ENCODE assay signal across 18 cellular contexts in the genomic region with DNA sequence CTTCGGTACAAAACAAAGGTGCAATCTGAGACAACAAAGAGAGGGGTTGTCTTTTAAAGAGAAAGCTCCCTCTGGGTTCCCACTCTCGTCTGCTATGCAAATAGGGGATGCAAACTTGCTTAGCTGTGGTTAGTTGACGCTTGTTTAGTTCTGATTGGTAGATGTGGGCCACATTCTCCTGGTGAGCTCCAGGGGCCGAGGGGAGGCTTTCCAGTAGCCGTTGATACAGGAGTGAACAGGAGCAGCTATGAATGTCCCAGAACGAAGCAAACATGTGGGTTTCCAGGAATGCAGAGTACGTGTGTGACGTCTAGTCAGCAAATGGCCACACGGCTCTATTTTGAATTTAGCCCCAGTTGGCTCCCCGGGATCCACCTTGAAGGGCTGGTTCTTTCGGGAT. TPM values are rescaled to one million over a fixed set of nuclear protein-coding genes. Genes with fewer than 3 reads are reported as not detected.
DNase-seq lines count a peak whose midpoint lies in the region; ATAC-seq and TF ChIP-seq lines count a peak whose summit lies in the region.
"Had no signal": no experiment of that assay in that cellular context is flagged by ENCODE, and none has a peak within 500 bp of the region (broad histone marks: within the 10 kb centered on the region; RNA-seq: fewer than 3 reads in every experiment).

No MANE protein-coding gene starts in this region.

- no peak overlapping the region for H3K23ac ChIP-seq in trophoblast cell (ENCODE audit: low read length)

- H3K27me3 ChIP-seq in HUES48 (ENCODE audit: control insufficient read depth, insufficient read depth, low read length) (no peaks in the 10 kb centered on the region), trophoblast cell (ENCODE audit: insufficient read depth, low read length) (no peaks in the 10 kb centered on the region)
- H3K27me3 ChIP-seq in CD4-positive, alpha-beta T cell (ENCODE audit: control insufficient read depth, insufficient read depth, low read length): no peaks in the 10 kb centered on the region
- H3K27me3 ChIP-seq: testis had no signal

- ATAC-seq in CD4-positive, alpha-beta T cell (ENCODE audit: poor library complexity): no peak
- ATAC-seq: left cardiac atrium had no signal

- H3K4me2 ChIP-seq in trophoblast cell (ENCODE audit: low read length): peak overlapping the region; percentile 23
- H3K4me2 ChIP-seq: PC-9 had no signal

- H3K4me1 Mint-ChIP-seq in CD4-positive, alpha-beta T cell (ENCODE audit: low read depth): peaks cover 8% of the 10 kb centered on the region

- DNase-seq in SHP77 treated with DMSO at 0.1 percent for 48 hours (lab: John Stamatoyannopoulos, UW) (peak; percentile 62), fibroblast of villous mesenchyme (ENCODE audit: low read depth) (peak; percentile 3), trophoblast cell (peak in 1 of 2 donors; percentile 44), T1000 (lab: John Stamatoyannopoulos, UW) (no peak), cardiac septum (ENCODE audit: low spot score) (no peak), amygdala (lab: John Stamatoyannopoulos, UW) (no peak)
- no peak for DNase-seq in CD4-positive, alpha-beta T cell
- DNase-seq: activated CD4-positive, alpha-beta T cell treated with anti-CD3 and anti-CD28 coated beads, Interleukin-2, amount 50 U/mL, for 48 hours; activated naive CD4-positive, alpha-beta T cell treated with anti-CD3 and anti-CD28 coated beads for 36 hours; CD4-positive, CD25-positive, alpha-beta regulatory T cell; left cardiac atrium; NCI-H1694 treated with DMSO at 0.1 percent for 48 hours; PC-9; testis had no signal

- no peak overlapping the region for H3K14ac ChIP-seq in trophoblast cell (ENCODE audit: low read length)

- H4K12ac ChIP-seq in trophoblast cell (ENCODE audit: low read depth, low read length): no peak overlapping the region

- no peak overlapping the region for H4K91ac ChIP-seq in trophoblast cell (ENCODE audit: low read depth, low read length)

- no peaks in the 10 kb centered on the region for H3K9me3 ChIP-seq in HUES48 (ENCODE audit: control insufficient read depth, insufficient read depth, low read length)
- H3K9me3 ChIP-seq in trophoblast cell (ENCODE audit: insufficient read depth, low read depth, low read length): peaks cover 5% of the 10 kb centered on the region
- peaks cover 6% of the 10 kb centered on the region for H3K9me3 ChIP-seq in CD4-positive, alpha-beta T cell (ENCODE audit: control insufficient read depth, low read length)
- H3K9me3 ChIP-seq: testis had no signal

- no peak overlapping the region for H3K18ac ChIP-seq in trophoblast cell (ENCODE audit: low read length)

- H3K79me2 ChIP-seq in trophoblast cell (ENCODE audit: control insufficient read depth, insufficient read depth, low read length, poor library complexity): no peaks in the 10 kb centered on the region

- POLR2A ChIA-PET in CD4-positive, alpha-beta T cell (lab: Charles Lee): no interaction called here

- TF ChIP-seq CTCF in fibroblast of villous mesenchyme (IDR thresholded peaks at IDR 0.05; ENCODE audit: insufficient read depth, low read depth, low read length): no peak
- no peak for TF ChIP-seq CTCF in CD4-positive, alpha-beta T cell (IDR thresholded peaks at IDR 0.05)

- peaks cover 3% of the 10 kb centered on the region for H3K36me3 Mint-ChIP-seq in CD4-positive, alpha-beta T cell (ENCODE audit: low read depth)

- H3K4ac ChIP-seq in trophoblast cell (ENCODE audit: low read depth, low read length): no peak overlapping the region

- no peak overlapping the region for H2AFZ ChIP-seq in trophoblast cell (ENCODE audit: insufficient read depth, low read length, poor library complexity)
- H2AFZ ChIP-seq: PC-9 had no signal

- H3K4me3 Mint-ChIP-seq in CD4-positive, alpha-beta T cell: no peak overlapping the region
- H3K4me3 Mint-ChIP-seq: activated naive CD4-positive, alpha-beta T cell treated with anti-CD3 and anti-CD28 coated beads for 36 hours; CD4-positive, CD25-positive, alpha-beta regulatory T cell; T-helper 2 cell treated with Interferon-gamma antibody and Interleukin-4, amounts not matched to agents 5 μg/mL and 100 μg/mL, for 36 hours had no signal

- H3K4me3 ChIP-seq in HUES48 (ENCODE audit: low read depth, low read length): no peak overlapping the region
- H3K4me3 ChIP-seq in fibroblast of villous mesenchyme (ENCODE audit: low read depth, low read length): no peak overlapping the region
- H3K4me3 ChIP-seq in trophoblast cell (ENCODE audit: low read depth, low read length): no peak overlapping the region
- H3K4me3 ChIP-seq: PC-9, testis had no signal

- H3K27ac ChIP-seq in HUES48 (ENCODE audit: low read depth, low read length): peak overlapping the region; percentile 85
- no peak overlapping the region for H3K27ac ChIP-seq in trophoblast cell (ENCODE audit: low read depth, low read length)
- H3K27ac ChIP-seq in CD4-positive, alpha-beta T cell (ENCODE audit: low read depth, low read length): no peak overlapping the region
- H3K27ac ChIP-seq: PC-9, testis had no signal

- H2BK120ac ChIP-seq in trophoblast cell (ENCODE audit: insufficient read depth, low read length, poor library complexity): no peak overlapping the region

- H3K79me1 ChIP-seq in trophoblast cell (ENCODE audit: low read length): no peaks in the 10 kb centered on the region

- H3K36me3 ChIP-seq in HUES48 (ENCODE audit: control insufficient read depth, insufficient read depth, low read length) (no peaks in the 10 kb centered on the region), trophoblast cell (ENCODE audit: control insufficient read depth in 1 of 2, insufficient read depth in 2 of 2, low read length in 2 of 2) (no peaks in the 10 kb centered on the region)

- no peak overlapping the region for H2BK5ac ChIP-seq in trophoblast cell (ENCODE audit: low read depth, low read length, poor library complexity)

- H3K4me1 ChIP-seq in HUES48 (ENCODE audit: control insufficient read depth, insufficient read depth, low read length) (peaks cover 20% of the 10 kb centered on the region), trophoblast cell (ENCODE audit: control insufficient read depth in 1 of 2, insufficient read depth in 2 of 2, low read length in 2 of 2) (peaks cover 0 to 3% of the 10 kb centered on the region in 2 experiments)
- H3K4me1 ChIP-seq: testis had no signal

- intact Hi-C loops in CD4-positive, alpha-beta T cell (cut with DNase I, micrococcal nuclease): loop anchor here (2.0 to 10.0 kb wide), 3 partner anchors 66 to 199 kb away; a partner anchor contains a TSS
- intact Hi-C loops in cardiac septum (cut with DNase I): no loop called here

- peaks cover 5% of the 10 kb centered on the region for H3K9me3 Mint-ChIP-seq in CD4-positive, alpha-beta T cell

- no peak overlapping the region for H4K8ac ChIP-seq in trophoblast cell (ENCODE audit: low read depth, low read length)

- no peak overlapping the region for H3K27ac Mint-ChIP-seq in CD4-positive, alpha-beta T cell
- H3K27ac Mint-ChIP-seq: activated naive CD4-positive, alpha-beta T cell treated with anti-CD3 and anti-CD28 coated beads for 36 hours; CD4-positive, CD25-positive, alpha-beta regulatory T cell; T-helper 2 cell treated with Interferon-gamma antibody and Interleukin-4, amounts not matched to agents 5 μg/mL and 100 μg/mL, for 36 hours had no signal

- CTCF ChIA-PET in CD4-positive, alpha-beta T cell (lab: Charles Lee): interaction anchor here (0.8 to 2.5 kb wide), 4 partner anchors 26 to 228 kb away, joined by 3 to 6 read pairs (median 4); no protein-coding TSS in a partner anchor

- H3K9ac ChIP-seq in HUES48 (ENCODE audit: low read depth, low read length): no peak overlapping the region
- H3K9ac ChIP-seq in trophoblast cell (ENCODE audit: low read length): no peak overlapping the region

- WGBS in trophoblast cell (ENCODE audit: extremely low coverage, insufficient coverage, insufficient read length): no CpG with 5 or more reads among the region's 11 CpGs

- H3K27me3 Mint-ChIP-seq in CD4-positive, alpha-beta T cell: no peaks in the 10 kb centered on the region

- H2AK5ac ChIP-seq in trophoblast cell (ENCODE audit: low read length): no peak overlapping the region

- no peak overlapping the region for H2BK12ac ChIP-seq in trophoblast cell (ENCODE audit: low read length)

RNA-seq across cellular contexts. Expression of a gene that starts 14.7 kb away (rescaled TPM):
- not detected in 2 replicates for total RNA-seq in fibroblast of villous mesenchyme
- 0.07 TPM in 1 of 2 replicates, not detected in the other for polyA plus RNA-seq in trophoblast cell (2013)
- not detected for total RNA-seq in CD4-positive, alpha-beta T cell
- total RNA-seq in cardiac septum: not detected
- total RNA-seq: activated naive CD4-positive, alpha-beta T cell treated with anti-CD3 and anti-CD28 coated beads for 36 hours; CD4-positive, CD25-positive, alpha-beta regulatory T cell; left cardiac atrium; skeletal muscle tissue; testis had no signal
- polyA plus RNA-seq: CD4-positive, CD25-positive, alpha-beta regulatory T cell; neural cell had no signal

RNA-seq across cellular contexts. Expression of a gene that starts 20.9 kb away (rescaled TPM):
- total RNA-seq in fibroblast of villous mesenchyme: not detected in 2 replicates
- polyA plus RNA-seq in trophoblast cell (2013): 0.60 and 0.63 TPM in 2 replicates
- not detected for total RNA-seq in CD4-positive, alpha-beta T cell
- 4.8 TPM for total RNA-seq in cardiac septum
- total RNA-seq: activated naive CD4-positive, alpha-beta T cell treated with anti-CD3 and anti-CD28 coated beads for 36 hours; CD4-positive, CD25-positive, alpha-beta regulatory T cell; PC-9 had no signal
- polyA plus RNA-seq: CD4-positive, CD25-positive, alpha-beta regulatory T cell; neural cell had no signal

RNA-seq across cellular contexts. Expression of a gene that starts 30.3 kb away (rescaled TPM):
- total RNA-seq in fibroblast of villous mesenchyme (not detected in 2 replicates), cardiac septum (not detected)
- 10.1 and 13.5 TPM in 2 replicates for polyA plus RNA-seq in trophoblast cell (2013)
- not detected for total RNA-seq in CD4-positive, alpha-beta T cell
- total RNA-seq: activated naive CD4-positive, alpha-beta T cell treated with anti-CD3 and anti-CD28 coated beads for 36 hours; CD4-positive, CD25-positive, alpha-beta regulatory T cell; left cardiac atrium; skeletal muscle tissue; testis had no signal
- polyA plus RNA-seq: CD4-positive, CD25-positive, alpha-beta regulatory T cell; neural cell had no signal

RNA-seq across cellular contexts. Expression of a gene that starts 59.8 kb away (rescaled TPM):
- total RNA-seq in fibroblast of villous mesenchyme: not detected in 2 replicates
- 0.08 and 0.18 TPM in 2 replicates for polyA plus RNA-seq in trophoblast cell (2013)
- 1 to 10 TPM; 1.5 TPM for total RNA-seq in CD4-positive, alpha-beta T cell
- not detected for total RNA-seq in cardiac septum
- total RNA-seq: skeletal muscle tissue had no signal

Comparison
In these comparisons a context has a peak if more than half of its experiments do, and no peak if none do; other contexts are left out.
1. DNase-seq: peak in SHP77 treated with DMSO at 0.1 percent for 48 hours (single experiment) and fibroblast of villous mesenchyme (single experiment); none in CD4-positive, alpha-beta T cell (0 of 10), T1000 (single experiment), cardiac septum (single experiment) and amygdala (0 of 56).